Comparison of ENCODE assay signal across 1 cellular context in the genomic region with DNA sequence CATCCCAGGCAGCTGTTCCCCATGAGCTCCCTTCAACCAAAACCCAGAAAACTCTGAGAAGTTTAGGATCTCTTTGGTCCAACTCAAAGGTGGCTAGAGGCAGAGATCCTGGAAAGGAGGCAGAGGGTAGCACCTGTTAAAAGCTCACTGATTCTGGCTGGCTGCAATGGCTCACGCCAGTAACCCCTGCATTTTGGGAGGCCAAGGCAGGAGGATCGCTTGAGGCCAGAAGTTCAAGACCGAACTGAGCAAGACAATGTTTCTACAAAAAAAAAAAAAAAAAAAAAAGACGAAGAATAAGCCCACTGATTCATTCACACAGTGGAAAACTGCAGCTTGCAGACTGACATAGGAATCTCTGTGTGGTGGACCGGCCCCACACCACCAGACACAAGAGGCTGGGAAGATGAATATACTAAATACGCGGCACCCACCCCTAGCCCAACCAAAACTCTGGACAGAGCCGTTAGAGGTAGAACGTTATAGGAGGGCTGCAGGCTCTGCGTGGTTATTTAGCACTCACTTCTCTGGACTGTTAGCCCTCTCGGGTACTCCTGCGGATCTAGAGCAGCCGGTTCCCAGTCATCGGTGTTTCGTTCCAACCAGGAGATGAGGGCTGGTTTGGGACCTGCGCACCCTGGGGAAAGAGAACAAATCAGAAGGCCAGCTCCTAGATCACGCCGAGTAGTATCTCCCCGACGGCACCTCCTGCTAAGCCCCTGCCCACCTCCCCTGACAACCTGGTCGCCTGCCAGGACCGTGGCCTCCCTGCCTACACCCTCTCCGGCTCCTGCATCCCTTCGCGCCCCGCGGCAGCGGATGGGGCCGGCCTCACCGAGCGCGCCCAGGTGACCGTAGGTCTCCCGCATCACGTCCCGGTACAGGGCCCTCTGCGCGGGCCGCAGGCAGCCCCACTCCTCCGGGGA.
TF ChIP-seq lines count a peak whose summit lies in the region.

No MANE protein-coding gene starts in this region.

TF ChIP-seq in A549, 52 proteins besides CTCF, POLR2A, EP300 and RAD21 (continued from another document):
- TF ChIP-seq, protein P1, sequence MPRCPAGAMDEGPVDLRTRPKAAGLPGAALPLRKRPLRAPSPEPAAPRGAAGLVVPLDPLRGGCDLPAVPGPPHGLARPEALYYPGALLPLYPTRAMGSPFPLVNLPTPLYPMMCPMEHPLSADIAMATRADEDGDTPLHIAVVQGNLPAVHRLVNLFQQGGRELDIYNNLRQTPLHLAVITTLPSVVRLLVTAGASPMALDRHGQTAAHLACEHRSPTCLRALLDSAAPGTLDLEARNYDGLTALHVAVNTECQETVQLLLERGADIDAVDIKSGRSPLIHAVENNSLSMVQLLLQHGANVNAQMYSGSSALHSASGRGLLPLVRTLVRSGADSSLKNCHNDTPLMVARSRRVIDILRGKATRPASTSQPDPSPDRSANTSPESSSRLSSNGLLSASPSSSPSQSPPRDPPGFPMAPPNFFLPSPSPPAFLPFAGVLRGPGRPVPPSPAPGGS (IDR thresholded peaks at IDR 0.05), result no peak
- no peak for TF ChIP-seq CBX8 (IDR thresholded peaks at IDR 0.05)
- TF ChIP-seq, protein P2, sequence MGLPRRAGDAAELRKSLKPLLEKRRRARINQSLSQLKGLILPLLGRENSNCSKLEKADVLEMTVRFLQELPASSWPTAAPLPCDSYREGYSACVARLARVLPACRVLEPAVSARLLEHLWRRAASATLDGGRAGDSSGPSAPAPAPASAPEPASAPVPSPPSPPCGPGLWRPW (IDR thresholded peaks at IDR 0.05), result no peak
